18 cellular contexts compared by ENCODE assay signal in genomic region chr17:72376486-72377345, GRCh38.
DNase-seq lines count a peak whose midpoint lies in the region; ATAC-seq and TF ChIP-seq lines count a peak whose summit lies in the region.
"Had no signal": no experiment of that assay in that cellular context is flagged by ENCODE, and none has a peak within 500 bp of the region (broad histone marks: within the 10 kb centered on the region; RNA-seq: fewer than 3 reads in every experiment).

No MANE protein-coding gene starts in this region.

- H3K9me3 Mint-ChIP-seq in nephron, result no peaks in the 10 kb centered on the region
- H3K9me3 Mint-ChIP-seq: activated CD4-positive, alpha-beta T cell treated with anti-CD3 and anti-CD28 coated beads, Interleukin-2, amount 10 ng/mL, durations not matched to agents 7 days and 5 days; activated naive CD8-positive, alpha-beta T cell treated with anti-CD3 and anti-CD28 coated beads, Interleukin-2, amount 10 ng/mL, durations not matched to agents 7 days and 5 days had no signal

- peak; percentile 34 for DNase-seq in Ammon's horn (ENCODE audit: low spot score)
- DNase-seq in MV-4-11 (lab: John Stamatoyannopoulos, UW), result peak; percentile 4
- DNase-seq in WERI-Rb-1, result peak; percentile 61
- no peak for DNase-seq in GM19240 (ENCODE audit: insufficient read length, low spot score)
- no peak for DNase-seq in D341Med (ENCODE audit: low spot score)
- DNase-seq: activated CD4-positive, alpha-beta T cell treated with anti-CD3 and anti-CD28 coated beads, Interleukin-2, amount 10 ng/mL, durations not matched to agents 7 days and 5 days; activated naive CD8-positive, alpha-beta T cell treated with anti-CD3 and anti-CD28 coated beads, Interleukin-2, amount 10 ng/mL, durations not matched to agents 7 days and 5 days; activated T-cell treated with anti-CD3 and anti-CD28 coated beads, Interleukin-2, amount 50 U/mL, for 1 hour; C1 segment of cervical spinal cord; DMS79 treated with DMSO at 0.1 percent for 48 hours; effector memory CD8-positive, alpha-beta T cell; naive thymus-derived CD8-positive, alpha-beta T cell; NCI-H2081 treated with DMSO at 0.1 percent for 48 hours had no signal

- H3K4me3 Mint-ChIP-seq in nephron, result peak overlapping the region in 2 of 3 experiments; percentile 1
- H3K4me3 Mint-ChIP-seq: activated CD4-positive, alpha-beta T cell treated with anti-CD3 and anti-CD28 coated beads, Interleukin-2, amount 10 ng/mL, durations not matched to agents 7 days and 5 days; activated naive CD8-positive, alpha-beta T cell treated with anti-CD3 and anti-CD28 coated beads, Interleukin-2, amount 10 ng/mL, durations not matched to agents 7 days and 5 days; effector memory CD8-positive, alpha-beta T cell; naive thymus-derived CD8-positive, alpha-beta T cell had no signal

- no peaks in the 10 kb centered on the region for H3K9me3 ChIP-seq in WERI-Rb-1 (ENCODE audit: severe bottlenecking)
- H3K9me3 ChIP-seq: gastroesophageal sphincter had no signal

- no peak overlapping the region for H3K27ac ChIP-seq in WERI-Rb-1
- H3K27ac ChIP-seq: gastroesophageal sphincter had no signal

- H3K27me3 ChIP-seq in WERI-Rb-1 (ENCODE audit: insufficient read depth, low read depth, severe bottlenecking), result no peaks in the 10 kb centered on the region

- peak overlapping the region; percentile 28 to 53 (median 48) for H3K27ac Mint-ChIP-seq in nephron
- H3K27ac Mint-ChIP-seq: activated CD4-positive, alpha-beta T cell treated with anti-CD3 and anti-CD28 coated beads, Interleukin-2, amount 10 ng/mL, durations not matched to agents 7 days and 5 days; activated naive CD8-positive, alpha-beta T cell treated with anti-CD3 and anti-CD28 coated beads, Interleukin-2, amount 10 ng/mL, durations not matched to agents 7 days and 5 days; effector memory CD8-positive, alpha-beta T cell had no signal

- H3K27me3 Mint-ChIP-seq in nephron (ENCODE audit: low read depth), result peaks cover 33% of the 10 kb centered on the region
- H3K27me3 Mint-ChIP-seq: activated CD4-positive, alpha-beta T cell treated with anti-CD3 and anti-CD28 coated beads, Interleukin-2, amount 10 ng/mL, durations not matched to agents 7 days and 5 days; activated naive CD8-positive, alpha-beta T cell treated with anti-CD3 and anti-CD28 coated beads, Interleukin-2, amount 10 ng/mL, durations not matched to agents 7 days and 5 days; effector memory CD8-positive, alpha-beta T cell had no signal

- TF ChIP-seq CTCF in WERI-Rb-1 (IDR thresholded peaks at IDR 0.05; ENCODE audit: low read depth, low read length) (no peak), nephron (IDR thresholded peaks at IDR 0.05; ENCODE audit: unreplicated experiment in 3 of 3) (no peak)

- H3K36me3 Mint-ChIP-seq in nephron (ENCODE audit: low read depth), result no peaks in the 10 kb centered on the region
- H3K36me3 Mint-ChIP-seq: activated naive CD8-positive, alpha-beta T cell treated with anti-CD3 and anti-CD28 coated beads, Interleukin-2, amount 10 ng/mL, durations not matched to agents 7 days and 5 days; naive thymus-derived CD8-positive, alpha-beta T cell had no signal

- ATAC-seq in esophagus mucosa (no peak), GM18873 (IDR thresholded peaks at IDR 0.05; ENCODE audit: low FRiP score, unreplicated experiment) (no peak)
- ATAC-seq: effector memory CD8-positive, alpha-beta T cell; gastroesophageal sphincter; naive thymus-derived CD8-positive, alpha-beta T cell had no signal

- no peaks in the 10 kb centered on the region for H3K36me3 ChIP-seq in WERI-Rb-1
- H3K36me3 ChIP-seq: gastroesophageal sphincter had no signal

- H3K4me1 Mint-ChIP-seq in nephron, result peaks cover 48% of the 10 kb centered on the region
- H3K4me1 Mint-ChIP-seq: activated CD4-positive, alpha-beta T cell treated with anti-CD3 and anti-CD28 coated beads, Interleukin-2, amount 10 ng/mL, durations not matched to agents 7 days and 5 days; activated naive CD8-positive, alpha-beta T cell treated with anti-CD3 and anti-CD28 coated beads, Interleukin-2, amount 10 ng/mL, durations not matched to agents 7 days and 5 days; naive thymus-derived CD8-positive, alpha-beta T cell had no signal

- H3K4me3 ChIP-seq in WERI-Rb-1 (ENCODE audit: low read depth, low read length), result no peak overlapping the region
- H3K4me3 ChIP-seq: gastroesophageal sphincter, lung had no signal

Comparison
In these comparisons a context has a peak if more than half of its experiments do, and no peak if none do; other contexts are left out.
1. DNase-seq: peak in Ammon's horn (single experiment), MV-4-11 (single experiment) and WERI-Rb-1 (single experiment); none in GM19240 (single experiment) and D341Med (single experiment).